Comparison of ENCODE assay signal across 17 cellular contexts in the genomic region with DNA sequence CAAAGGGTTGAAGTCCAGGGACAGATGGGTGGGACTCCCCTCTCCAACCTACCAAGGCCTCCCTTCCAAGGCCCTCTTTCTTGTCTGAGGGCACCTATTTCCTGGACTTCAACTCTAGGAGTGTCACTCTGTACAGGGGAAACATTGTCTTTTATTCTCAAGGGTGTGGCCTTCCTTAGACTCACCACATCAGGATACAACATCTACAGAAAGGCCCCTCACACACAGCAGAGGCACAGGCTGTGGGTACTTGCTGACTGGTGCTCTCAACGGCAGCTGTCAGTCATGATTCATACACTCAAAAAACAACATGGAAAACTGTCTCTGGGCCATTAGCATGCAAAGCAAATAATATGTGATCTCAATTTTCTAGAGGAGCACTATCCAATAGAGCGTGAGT.
DNase-seq lines count a peak whose midpoint lies in the region; ATAC-seq and TF ChIP-seq lines count a peak whose summit lies in the region.
"Had no signal": no experiment of that assay in that cellular context is flagged by ENCODE, and none has a peak within 500 bp of the region (broad histone marks: within the 10 kb centered on the region; RNA-seq: fewer than 3 reads in every experiment).

No MANE protein-coding gene starts in this region.

- no peaks in the 10 kb centered on the region for H3K9me3 ChIP-seq in right atrium auricular region
- H3K9me3 ChIP-seq: A549 had no signal

- peaks cover 3% of the 10 kb centered on the region for H3K9me3 Mint-ChIP-seq in activated T-helper 17 cell treated with anti-CD3 and anti-CD28 coated beads, Interleukin-2, amount 50 U/mL, for 72 hours
- H3K9me3 Mint-ChIP-seq: CD14-positive monocyte; CD4-positive, alpha-beta memory T cell; H9 had no signal

- peak; percentile 23 for DNase-seq in DMS53 (lab: John Stamatoyannopoulos, UW)
- no peak for DNase-seq in DMS53 treated with DMSO at 0.1 percent for 48 hours (lab: John Stamatoyannopoulos, UW; ENCODE audit: unreplicated experiment)
- peak; percentile 13 for DNase-seq in right atrium auricular region (ENCODE audit: low spot score)
- no peak for DNase-seq in left ventricle myocardium superior
- no peak for DNase-seq in C1 segment of cervical spinal cord (lab: John Stamatoyannopoulos, UW)
- no peak for DNase-seq in central memory CD4-positive, alpha-beta T cell
- DNase-seq: AML-193; CD4-positive, alpha-beta memory T cell; DMS153; DND-41; EL; H9 had no signal

- no peaks in the 10 kb centered on the region for H3K27me3 ChIP-seq in right atrium auricular region

- no peak overlapping the region for H3K4me3 Mint-ChIP-seq in activated T-helper 17 cell treated with anti-CD3 and anti-CD28 coated beads, Interleukin-2, amount 50 U/mL, for 72 hours
- H3K4me3 Mint-ChIP-seq: CD14-positive monocyte, H9 had no signal

- H3K27ac ChIP-seq in right atrium auricular region = no peak overlapping the region
- H3K27ac ChIP-seq: 22Rv1, A549 had no signal

- no peaks in the 10 kb centered on the region for H3K4me1 ChIP-seq in right atrium auricular region
- H3K4me1 ChIP-seq: A549 had no signal

- no peak overlapping the region for H3K4me3 ChIP-seq in right atrium auricular region
- H3K4me3 ChIP-seq: A549, GM12878 had no signal

- H3K27ac Mint-ChIP-seq in activated T-helper 17 cell treated with anti-CD3 and anti-CD28 coated beads, Interleukin-2, amount 50 U/mL, for 72 hours = no peak overlapping the region
- H3K27ac Mint-ChIP-seq: CD14-positive monocyte had no signal

- no peaks in the 10 kb centered on the region for H3K36me3 ChIP-seq in right atrium auricular region

- intact Hi-C loops in left ventricle myocardium superior (cut with micrococcal nuclease) = no loop called here

- TF ChIP-seq CTCF in right atrium auricular region (IDR thresholded peaks at IDR 0.05) = no peak

- no peak for ATAC-seq in left ventricle myocardium superior
- peak; percentile 19 for ATAC-seq in activated T-helper 17 cell treated with anti-CD3 and anti-CD28 coated beads, Interleukin-2, amount 50 U/mL, for 72 hours (replicated peaks)
- ATAC-seq: A549, GM12878 had no signal

- no peaks in the 10 kb centered on the region for H3K36me3 Mint-ChIP-seq in activated T-helper 17 cell treated with anti-CD3 and anti-CD28 coated beads, Interleukin-2, amount 50 U/mL, for 72 hours (ENCODE audit: low read depth)
- H3K36me3 Mint-ChIP-seq: CD14-positive monocyte; CD4-positive, alpha-beta memory T cell had no signal

- H3K27me3 Mint-ChIP-seq in activated T-helper 17 cell treated with anti-CD3 and anti-CD28 coated beads, Interleukin-2, amount 50 U/mL, for 72 hours = peaks cover 6% of the 10 kb centered on the region

- peaks cover 6% of the 10 kb centered on the region for H3K4me1 Mint-ChIP-seq in activated T-helper 17 cell treated with anti-CD3 and anti-CD28 coated beads, Interleukin-2, amount 50 U/mL, for 72 hours
- H3K4me1 Mint-ChIP-seq: CD14-positive monocyte had no signal

Comparison
In these comparisons a context has a peak if more than half of its experiments do, and no peak if none do; other contexts are left out.
1. DNase-seq: peak in DMS53 (single experiment) and right atrium auricular region (single experiment); none in DMS53 treated with DMSO at 0.1 percent for 48 hours (single experiment), left ventricle myocardium superior (single experiment), C1 segment of cervical spinal cord (0 of 14) and central memory CD4-positive, alpha-beta T cell (single experiment).